17 cellular contexts compared by ENCODE assay signal in genomic region chr19:9008667-9009066, GRCh38. TPM values are rescaled to one million over a fixed set of nuclear protein-coding genes. Genes with fewer than 3 reads are reported as not detected.
A peak's percentile ranks its signal among the peaks of the same experiment; 100 is the strongest.
DNase-seq lines count a peak whose midpoint lies in the region; ATAC-seq and TF ChIP-seq lines count a peak whose summit lies in the region.
"Had no signal": no experiment of that assay in that cellular context is flagged by ENCODE, and none has a peak within 500 bp of the region (broad histone marks: within the 10 kb centered on the region; RNA-seq: fewer than 3 reads in every experiment).

No MANE protein-coding gene starts in this region.

- no peaks in the 10 kb centered on the region for H3K4me1 Mint-ChIP-seq in stimulated activated memory B cell treated with anti-CD40 and anti-IgM and Interleukin-4, amounts not matched to agents 10 μg/mL and 1 μg/mL and 100 μg/mL, for 72 hours
- H3K4me1 Mint-ChIP-seq in HFFc6 (ENCODE audit: low read depth): no peaks in the 10 kb centered on the region
- H3K4me1 Mint-ChIP-seq: GM23338 had no signal

- peaks cover 17% of the 10 kb centered on the region for H3K79me2 ChIP-seq in PC-9 (ENCODE audit: low read depth)

- H3K9me3 Mint-ChIP-seq in stimulated activated memory B cell treated with anti-CD40 and anti-IgM and Interleukin-4, amounts not matched to agents 10 μg/mL and 1 μg/mL and 100 μg/mL, for 72 hours: peaks cover 13% of the 10 kb centered on the region
- H3K9me3 Mint-ChIP-seq in HFFc6: peaks cover 72% of the 10 kb centered on the region
- H3K9me3 Mint-ChIP-seq: CD4-positive, alpha-beta T cell had no signal

- no peaks in the 10 kb centered on the region for H3K9me2 ChIP-seq in PC-9 (ENCODE audit: insufficient read depth)

- H3K9me3 ChIP-seq in BLaER1 (no peaks in the 10 kb centered on the region), PC-9 (ENCODE audit: insufficient read depth, low read depth) (no peaks in the 10 kb centered on the region)
- H3K9me3 ChIP-seq: Caco-2 had no signal

- peaks cover 13% of the 10 kb centered on the region; the same call in 1 of the 2 replicates for H3F3A ChIP-seq in PC-9 (ENCODE audit: insufficient read depth, low read depth)

- BruUV-seq in PC-9 (replicated peaks; lab: Mats Ljungman, UMichigan): no TSS peak

- H3K4me2 ChIP-seq in BLaER1 (peak overlapping the region; percentile 24; the same call in 1 of the 2 replicates), PC-9 (peak overlapping the region; percentile 95)
- H3K4me2 ChIP-seq: GM23338 had no signal

- no peak overlapping the region for H3K27ac Mint-ChIP-seq in stimulated activated memory B cell treated with anti-CD40 and anti-IgM and Interleukin-4, amounts not matched to agents 10 μg/mL and 1 μg/mL and 100 μg/mL, for 72 hours
- H3K27ac Mint-ChIP-seq in HFFc6: no peak overlapping the region
- H3K27ac Mint-ChIP-seq: CD4-positive, alpha-beta T cell; GM23338 had no signal

- H3K36me3 Mint-ChIP-seq in stimulated activated memory B cell treated with anti-CD40 and anti-IgM and Interleukin-4, amounts not matched to agents 10 μg/mL and 1 μg/mL and 100 μg/mL, for 72 hours: no peaks in the 10 kb centered on the region
- peaks cover 6% of the 10 kb centered on the region for H3K36me3 Mint-ChIP-seq in HFFc6 (ENCODE audit: low read depth)

- peaks cover 33% of the 10 kb centered on the region for H3K4me1 ChIP-seq in BLaER1
- H3K4me1 ChIP-seq in PC-9 (replicated peaks; ENCODE audit: insufficient read depth): peaks cover 33% of the 10 kb centered on the region
- H3K4me1 ChIP-seq: Caco-2 had no signal

- DNase-seq in PC-9 (peak; percentile 77 to 78), ecto neural progenitor cell (ENCODE audit: low spot score) (peak; percentile 58), HFFc6 (no peak), C1 segment of cervical spinal cord (lab: John Stamatoyannopoulos, UW) (no peak)
- DNase-seq: 8988T; Caco-2; CD4-positive, alpha-beta T cell; IMR-90 had no signal

- H3K36me3 ChIP-seq in BLaER1 (no peaks in the 10 kb centered on the region), PC-9 (ENCODE audit: low read depth) (no peaks in the 10 kb centered on the region)

- H3K27me3 Mint-ChIP-seq in stimulated activated memory B cell treated with anti-CD40 and anti-IgM and Interleukin-4, amounts not matched to agents 10 μg/mL and 1 μg/mL and 100 μg/mL, for 72 hours: no peaks in the 10 kb centered on the region
- peaks cover 3% of the 10 kb centered on the region; the same call in 1 of the 2 replicates for H3K27me3 Mint-ChIP-seq in HFFc6 (ENCODE audit: insufficient read depth)

- no peak overlapping the region; the same call in 1 of the 2 replicates for H2AFZ ChIP-seq in PC-9
- H2AFZ ChIP-seq: GM23338 had no signal

- ATAC-seq in stimulated activated memory B cell treated with anti-CD40 and anti-IgM and Interleukin-4, amounts not matched to agents 10 μg/mL and 1 μg/mL and 100 μg/mL, for 72 hours: peak; percentile 36
- ATAC-seq in HG03354 (IDR thresholded peaks at IDR 0.05; ENCODE audit: poor library complexity, severe bottlenecking, unreplicated experiment) (no peak), GM21529 (IDR thresholded peaks at IDR 0.05; ENCODE audit: unreplicated experiment) (no peak)
- ATAC-seq: GM23338, HCT116, K562 had no signal

- POLR2A ChIA-PET in PC-9 (lab: Charles Lee; ENCODE audit: unreplicated experiment): interaction anchor here (0.6 to 2.2 kb wide), 4 partner anchors 9 to 1050 kb away, joined by 5 to 15 read pairs (median 8); no protein-coding TSS in a partner anchor

- TF ChIP-seq CTCF in PC-9 (conservative IDR thresholded peaks at IDR 0.05) (no peak), HFFc6 (IDR thresholded peaks at IDR 0.05) (no peak)

- no peak overlapping the region for H3K4me3 Mint-ChIP-seq in stimulated activated memory B cell treated with anti-CD40 and anti-IgM and Interleukin-4, amounts not matched to agents 10 μg/mL and 1 μg/mL and 100 μg/mL, for 72 hours
- H3K4me3 Mint-ChIP-seq in HFFc6: no peak overlapping the region
- H3K4me3 Mint-ChIP-seq: CD4-positive, alpha-beta T cell; GM23338 had no signal

- H3K27ac ChIP-seq in BLaER1 (no peak overlapping the region), PC-9 (peak overlapping the region; percentile 67)
- H3K27ac ChIP-seq: C4-2B had no signal

- no peak overlapping the region for H3K4me3 ChIP-seq in BLaER1
- H3K4me3 ChIP-seq in PC-9: peak overlapping the region; percentile 80; the same call in 1 of the 2 replicates
- H3K4me3 ChIP-seq: GM23338, K562 had no signal

- intact Hi-C loops in PC-9 (cut with micrococcal nuclease; ENCODE audit: unreplicated experiment): no loop called here

- CTCF ChIA-PET in PC-9 (lab: Charles Lee): no interaction called here

- H4K20me1 ChIP-seq in BLaER1 (no peaks in the 10 kb centered on the region), PC-9 (ENCODE audit: insufficient read depth) (no peaks in the 10 kb centered on the region)

- H3K9ac ChIP-seq in BLaER1: no peak overlapping the region

- H3K27me3 ChIP-seq in BLaER1 (no peaks in the 10 kb centered on the region), PC-9 (ENCODE audit: insufficient read depth, low read depth) (no peaks in the 10 kb centered on the region)

RNA-seq across cellular contexts. Expression of gene MUC16, which starts 1.5 kb away (rescaled TPM):
- 75.0 and 85.0 TPM in 2 replicates for total RNA-seq in PC-9 (2021)
- total RNA-seq in HFFc6 (2021; fragmentation: NEBNext Ultra II Directional; extraction: Animal tissue kit (Norgen Biotek cat#: 25700)): not detected
- total RNA-seq: A673, IMR-90, K562 had no signal

Comparison
In these comparisons a context has a peak if more than half of its experiments do, and no peak if none do; other contexts are left out.
1. DNase-seq: peak in PC-9 (2 of 2) and ecto neural progenitor cell (single experiment); none in HFFc6 (single experiment) and C1 segment of cervical spinal cord (0 of 14).
2. RNA of gene MUC16, which starts 1.5 kb away (total RNA-seq): 75.0 to 85.0 TPM in PC-9; not detected in HFFc6; every median in the first group is over 10 times any median in the second.